ENCODE assay signal across 8 cellular contexts in genomic region chr3:184186902-184187207, GRCh38. TPM values are rescaled to one million over a fixed set of nuclear protein-coding genes. Genes with fewer than 3 reads are reported as not detected.
DNase-seq lines count a peak whose midpoint lies in the region; ATAC-seq lines count a peak whose summit lies in the region.

No MANE protein-coding gene starts in this region.

- peak overlapping the region; percentile 83 to 96 (median 93) for H3K4me3 ChIP-seq in subcutaneous abdominal adipose tissue (ENCODE audit: low read depth in 1 of 5, low read length in 5 of 5)

- peaks cover 3 to 38% (median 24%) of the 10 kb centered on the region in 5 donors for H3K4me1 ChIP-seq in subcutaneous abdominal adipose tissue (ENCODE audit: control insufficient read depth in 5 of 5, insufficient read depth in 5 of 5, low read length in 5 of 5)

- H3K4me1 Mint-ChIP-seq in T-helper 2 cell treated with Interferon-gamma antibody and Interleukin-4, amounts not matched to agents 5 μg/mL and 100 μg/mL, for 36 hours (ENCODE audit: low read depth) = peaks cover 19% of the 10 kb centered on the region

- H3K36me3 ChIP-seq in subcutaneous abdominal adipose tissue (ENCODE audit: control insufficient read depth in 5 of 5, insufficient read depth in 5 of 5, low read length in 5 of 5) = peaks cover 21 to 72% (median 61%) of the 10 kb centered on the region in 5 donors

- no peak for ATAC-seq in activated naive CD4-positive, alpha-beta T cell treated with anti-CD3 and anti-CD28 coated beads, Interleukin-2, amount 50 U/mL, for 72 hours
- ATAC-seq in GM18873 (IDR thresholded peaks at IDR 0.05; ENCODE audit: low FRiP score, unreplicated experiment) (no peak), HG02678 (IDR thresholded peaks at IDR 0.05; ENCODE audit: unreplicated experiment) (no peak)

- H3K36me3 Mint-ChIP-seq in T-helper 2 cell treated with Interferon-gamma antibody and Interleukin-4, amounts not matched to agents 5 μg/mL and 100 μg/mL, for 36 hours (ENCODE audit: low read depth) = peaks cover 49% of the 10 kb centered on the region
- peaks cover 21 to 22% of the 10 kb centered on the region in 2 donors for H3K36me3 Mint-ChIP-seq in activated naive CD4-positive, alpha-beta T cell treated with anti-CD3 and anti-CD28 coated beads, Interleukin-2, amount 50 U/mL, for 72 hours

- H3K27ac ChIP-seq in subcutaneous abdominal adipose tissue (ENCODE audit: low read depth, low read length) = peak overlapping the region; percentile 72

- peak overlapping the region; percentile 97 for H3K4me3 Mint-ChIP-seq in T-helper 2 cell treated with Interferon-gamma antibody and Interleukin-4, amounts not matched to agents 5 μg/mL and 100 μg/mL, for 36 hours

- H3K9me3 ChIP-seq in subcutaneous abdominal adipose tissue (ENCODE audit: control insufficient read depth in 5 of 5, low read length in 5 of 5) = no peaks in the 10 kb centered on the region

- no peaks in the 10 kb centered on the region for H3K9me3 Mint-ChIP-seq in T-helper 2 cell treated with Interferon-gamma antibody and Interleukin-4, amounts not matched to agents 5 μg/mL and 100 μg/mL, for 36 hours
- H3K9me3 Mint-ChIP-seq in activated naive CD4-positive, alpha-beta T cell treated with anti-CD3 and anti-CD28 coated beads, Interleukin-2, amount 50 U/mL, for 72 hours = no peaks in the 10 kb centered on the region

- no peaks in the 10 kb centered on the region for H3K27me3 Mint-ChIP-seq in T-helper 2 cell treated with Interferon-gamma antibody and Interleukin-4, amounts not matched to agents 5 μg/mL and 100 μg/mL, for 36 hours (ENCODE audit: low read depth)

- DNase-seq in T-helper 2 cell treated with Interferon-gamma antibody and Interleukin-4, amounts not matched to agents 5 μg/mL and 100 μg/mL, for 36 hours (ENCODE audit: low spot score) = no peak
- no peak for DNase-seq in T-helper 2 cell
- no peak for DNase-seq in activated naive CD4-positive, alpha-beta T cell treated with anti-CD3 and anti-CD28 coated beads, Interleukin-2, amount 50 U/mL, for 72 hours (ENCODE audit: low spot score in 2 of 2)
- peak; percentile 23 for DNase-seq in iris pigment epithelial cell (ENCODE audit: low read depth)
- DNase-seq in iPS-NIHi7 (ENCODE audit: extremely low spot score) = no peak

- peak overlapping the region; percentile 95 for H3K27ac Mint-ChIP-seq in T-helper 2 cell treated with Interferon-gamma antibody and Interleukin-4, amounts not matched to agents 5 μg/mL and 100 μg/mL, for 36 hours
- peak overlapping the region; percentile 94 to 99 for H3K27ac Mint-ChIP-seq in activated naive CD4-positive, alpha-beta T cell treated with anti-CD3 and anti-CD28 coated beads, Interleukin-2, amount 50 U/mL, for 72 hours

- no peaks in the 10 kb centered on the region for H3K27me3 ChIP-seq in subcutaneous abdominal adipose tissue (ENCODE audit: control insufficient read depth in 5 of 5, insufficient read depth in 4 of 5, low read length in 5 of 5)

- H3K9ac ChIP-seq in subcutaneous abdominal adipose tissue (ENCODE audit: low read length in 5 of 5) = peak overlapping the region; percentile 71 to 94 (median 76)

RNA-seq across cellular contexts. Expression of gene ABCF3, which starts 0.9 kb away (rescaled TPM):
- total RNA-seq in activated naive CD4-positive, alpha-beta T cell treated with anti-CD3 and anti-CD28 coated beads, Interleukin-2, amount 50 U/mL, for 72 hours = 10 to 100 TPM; 76.6 to 81.3 TPM

RNA-seq across cellular contexts. Expression of gene AP2M1, which starts 12.2 kb away (rescaled TPM):
- total RNA-seq in activated naive CD4-positive, alpha-beta T cell treated with anti-CD3 and anti-CD28 coated beads, Interleukin-2, amount 50 U/mL, for 72 hours = 100 to 1,000 TPM; 207 to 288 TPM

RNA-seq across cellular contexts. Expression of gene DVL3, which starts 31.7 kb away (rescaled TPM):
- 10 to 100 TPM; 30.1 to 41.7 TPM for total RNA-seq in activated naive CD4-positive, alpha-beta T cell treated with anti-CD3 and anti-CD28 coated beads, Interleukin-2, amount 50 U/mL, for 72 hours

RNA-seq across cellular contexts. Expression of gene VWA5B2, which starts 42.5 kb away (rescaled TPM):
- not detected for total RNA-seq in activated naive CD4-positive, alpha-beta T cell treated with anti-CD3 and anti-CD28 coated beads, Interleukin-2, amount 50 U/mL, for 72 hours

RNA-seq across cellular contexts. Expression of gene EIF2B5, which starts 51.7 kb away (rescaled TPM):
- 10 to 100 TPM; 48.6 to 56.1 TPM for total RNA-seq in activated naive CD4-positive, alpha-beta T cell treated with anti-CD3 and anti-CD28 coated beads, Interleukin-2, amount 50 U/mL, for 72 hours
